ENCODE assay signal across 8 cellular contexts in the genomic region with DNA sequence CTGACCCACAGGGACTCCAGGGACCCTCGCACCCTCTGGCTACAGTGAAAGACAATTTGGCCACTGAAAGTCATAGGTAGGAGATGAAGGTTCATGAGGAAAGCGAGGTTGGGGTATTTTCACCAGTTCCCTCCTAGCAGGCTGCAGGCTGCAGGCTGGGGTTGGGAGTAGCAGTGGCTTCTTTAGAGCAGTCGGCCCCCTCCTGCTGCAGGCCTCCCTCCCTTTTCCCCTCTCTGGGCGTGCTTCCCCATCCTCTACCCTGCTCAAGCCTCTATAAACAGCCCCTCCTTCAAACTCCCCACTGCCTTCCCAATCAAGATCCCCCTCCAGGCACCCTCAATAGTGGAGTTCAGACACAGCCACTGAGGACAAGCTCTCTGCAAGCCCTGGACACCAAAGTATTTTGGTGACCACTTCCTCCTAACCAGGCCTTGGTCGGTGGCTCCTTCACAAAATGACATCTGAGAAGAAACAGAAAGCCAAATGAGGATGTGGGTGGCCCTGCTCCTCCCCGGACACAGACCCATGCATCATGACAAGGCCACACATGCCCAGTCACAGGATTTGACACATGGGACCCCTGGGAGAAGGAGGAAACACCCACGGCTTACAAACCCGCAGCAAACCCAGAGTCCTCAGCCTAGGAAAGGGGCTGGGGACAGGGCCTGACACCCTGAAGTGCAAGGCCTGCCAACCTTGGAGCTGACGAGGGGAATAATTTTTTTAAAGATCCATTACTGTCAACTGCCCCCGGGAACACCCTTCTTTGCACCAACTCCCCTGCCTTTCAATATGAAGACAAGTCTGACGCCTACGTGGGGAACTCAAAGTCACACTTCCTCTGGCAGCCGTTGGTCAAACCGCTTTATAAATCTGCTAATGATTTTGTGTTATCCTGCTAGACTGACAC.
DNase-seq lines count a peak whose midpoint lies in the region; ATAC-seq and FAIRE-seq lines count a peak whose summit lies in the region.

No MANE protein-coding gene starts in this region.

- DNase-seq in SKM-1 (lab: John Stamatoyannopoulos, UW; ENCODE audit: unreplicated experiment) (peak; percentile 62), memory B cell (ENCODE audit: low spot score in 2 of 2) (peak; percentile 9 to 26), NCI-H510A treated with DMSO at 0.1 percent for 48 hours (lab: John Stamatoyannopoulos, UW) (no peak), NCI-H748 (lab: John Stamatoyannopoulos, UW; ENCODE audit: unreplicated experiment) (no peak), DMS114 treated with DMSO at 0.1 percent for 48 hours (lab: John Stamatoyannopoulos, UW; ENCODE audit: unreplicated experiment) (no peak), HTR-8/SVneo (ENCODE audit: insufficient read length, low spot score) (no peak)

- H3K27me3 Mint-ChIP-seq in memory B cell, result no peaks in the 10 kb centered on the region

- no peak overlapping the region for H3K4me3 Mint-ChIP-seq in memory B cell

- no peak for FAIRE-seq in HTR-8/SVneo (lab: Jason Lieb, UNC)

- H3K9me3 Mint-ChIP-seq in memory B cell, result no peaks in the 10 kb centered on the region

- ATAC-seq in GM18519 (IDR thresholded peaks at IDR 0.05; ENCODE audit: low FRiP score, unreplicated experiment) (peak; percentile 60), HG02759 (IDR thresholded peaks at IDR 0.05; ENCODE audit: unreplicated experiment) (peak; percentile 83), memory B cell (ENCODE audit: low read depth) (peak; percentile 79)

- H3K27ac Mint-ChIP-seq in memory B cell, result peak overlapping the region; percentile 73

- no peaks in the 10 kb centered on the region for H3K36me3 Mint-ChIP-seq in memory B cell

- H3K4me1 Mint-ChIP-seq in memory B cell, result peaks cover 12% of the 10 kb centered on the region

Comparison
In these comparisons a context has a peak if more than half of its experiments do, and no peak if none do; other contexts are left out.
1. DNase-seq: peak in SKM-1 (single experiment) and memory B cell (2 of 2); none in NCI-H510A treated with DMSO at 0.1 percent for 48 hours (single experiment), NCI-H748 (single experiment), DMS114 treated with DMSO at 0.1 percent for 48 hours (single experiment) and HTR-8/SVneo (single experiment).
2. Peak in every context shown above with its lines, with median percentiles within 50 percentile points of each other: ATAC-seq.